ENCODE assay signal across 6 cellular contexts in the genomic region with DNA sequence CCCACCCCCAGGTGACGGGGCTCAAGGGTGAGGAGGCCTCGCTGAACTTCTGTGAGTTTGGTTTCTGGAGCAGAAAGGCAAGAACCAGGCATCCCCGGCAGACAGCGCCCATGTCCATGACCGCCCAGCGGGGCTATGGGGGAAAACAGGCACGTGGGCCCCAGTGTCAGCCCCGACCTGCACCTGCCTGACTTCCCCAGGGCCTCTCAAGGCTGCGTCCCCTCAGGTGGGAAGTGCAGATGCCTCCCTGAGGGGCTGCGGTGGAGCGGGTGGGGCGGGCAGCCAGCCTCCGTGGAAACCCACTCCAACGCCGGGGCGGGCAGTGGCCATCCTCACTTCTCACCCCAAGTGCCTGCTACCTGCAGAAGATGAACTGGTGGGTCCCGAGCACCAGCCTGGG.
"Had no signal": no experiment of that assay in that cellular context is flagged by ENCODE, and none has a peak within 500 bp of the region (broad histone marks: within the 10 kb centered on the region; RNA-seq: fewer than 3 reads in every experiment).

No MANE protein-coding gene starts in this region.

- H3K4me2 ChIP-seq: KMS-11 had no signal

- H3K4me3 ChIP-seq: K562 had no signal

- DNase-seq: KBM-7, KG1 had no signal

- FAIRE-seq: HTR-8/SVneo, K562 had no signal

- H3K9ac ChIP-seq: KMS-11 had no signal

- ATAC-seq: K562 had no signal

- H3K27ac ChIP-seq: HL-60, KMS-11 had no signal
